ENCODE assay signal across 28 cellular contexts in the genomic region with DNA sequence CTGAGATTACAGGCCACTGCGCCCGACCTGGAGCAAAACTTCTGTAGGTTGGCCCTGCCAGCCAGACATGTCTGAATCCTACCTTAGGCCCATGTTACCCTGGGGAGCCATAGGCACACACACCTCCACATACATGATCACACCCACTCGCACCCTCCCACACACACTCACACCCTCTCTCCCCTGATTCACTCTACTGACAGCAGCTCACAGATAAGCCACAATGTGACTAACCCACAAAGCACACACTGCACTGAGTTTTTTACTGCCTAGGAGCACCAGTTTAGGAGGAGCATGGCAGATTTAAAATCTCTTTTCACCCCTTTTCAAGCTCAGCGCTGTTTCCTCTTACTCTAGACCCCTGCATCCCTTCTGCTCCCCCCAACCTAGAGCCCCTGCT. TPM values are rescaled to one million over a fixed set of nuclear protein-coding genes. Genes with fewer than 3 reads are reported as not detected.
DNase-seq lines count a peak whose midpoint lies in the region; ATAC-seq, FAIRE-seq and TF ChIP-seq lines count a peak whose summit lies in the region.
"Had no signal": no experiment of that assay in that cellular context is flagged by ENCODE, and none has a peak within 500 bp of the region (broad histone marks: within the 10 kb centered on the region; RNA-seq: fewer than 3 reads in every experiment).

No MANE protein-coding gene starts in this region.

- DNase-seq in left cardiac atrium (no peak), cardiac septum (ENCODE audit: low spot score) (no peak), bronchial epithelial cell (ENCODE audit: low read depth) (peak; percentile 58), hepatocyte (ENCODE audit: low spot score) (no peak), D721Med (ENCODE audit: insufficient read length, low spot score) (no peak), NCI-H1436 (lab: John Stamatoyannopoulos, UW) (no peak), AG08396 (ENCODE audit: low spot score) (no peak)
- DNase-seq: activated CD4-positive, alpha-beta T cell treated with anti-CD3 and anti-CD28 coated beads, Interleukin-2, amount 10 ng/mL, durations not matched to agents 7 days and 5 days; activated effector memory CD4-positive, alpha-beta T cell treated with anti-CD3 and anti-CD28 coated beads, Interleukin-2, amount 50 U/mL, for 16 hours; activated T-cell treated with anti-CD3 and anti-CD28 coated beads, Interleukin-2, amount 50 U/mL, for 1 hour; Calu3; DMS79 treated with DMSO at 0.1 percent for 48 hours; GOT3; left lung; mesenchymal stem cell; NCI-H2107; right cardiac atrium; stimulated activated CD4-positive, alpha-beta T cell treated with anti-CD3 and anti-CD28 coated beads, Interleukin-2, amount 100 ng/mL, for 24 hours; T-helper 9 cell had no signal

- WGBS in hepatocyte (ENCODE audit: low lambda C conversion rate, missing lambda C conversion rate), result 79% methylated on average over 4 of the region's 4 CpGs

- H3K4me3 ChIP-seq in bronchial epithelial cell (ENCODE audit: low read depth, low read length) (no peak overlapping the region), hepatocyte (no peak overlapping the region)
- H3K4me3 ChIP-seq: left lung, SJSA1, thoracic aorta had no signal

- no peaks in the 10 kb centered on the region for H3K9me2 ChIP-seq in hepatocyte (replicated peaks; ENCODE audit: insufficient read depth)

- H3K27me3 ChIP-seq in bronchial epithelial cell (ENCODE audit: control insufficient read depth, insufficient read depth, low read length) (no peaks in the 10 kb centered on the region), hepatocyte (no peaks in the 10 kb centered on the region)
- H3K27me3 ChIP-seq: left lung, SJSA1 had no signal

- FAIRE-seq in bronchial epithelial cell (lab: Jason Lieb, UNC) (no peak), D721Med (lab: Jason Lieb, UNC) (no peak)
- FAIRE-seq: urothelium cell line had no signal

- ATAC-seq in left cardiac atrium (peak; percentile 21 to 88), HG02759 (IDR thresholded peaks at IDR 0.05; ENCODE audit: unreplicated experiment) (no peak)
- ATAC-seq: left lung, right cardiac atrium, WTC11 had no signal

- H3K27ac ChIP-seq in hepatocyte, result peak overlapping the region; percentile 53
- H3K27ac ChIP-seq: left lung, SJSA1, thoracic aorta had no signal

- H3K9me3 ChIP-seq in hepatocyte (ENCODE audit: low read depth), result no peaks in the 10 kb centered on the region
- H3K9me3 ChIP-seq: left lung, SJSA1, thoracic aorta had no signal

- intact Hi-C loops in left cardiac atrium (cut with DNase I) (no loop called here), cardiac septum (cut with DNase I) (no loop called here)

- no peaks in the 10 kb centered on the region for H3K79me2 ChIP-seq in hepatocyte

- peaks cover 7% of the 10 kb centered on the region for H3K4me1 ChIP-seq in hepatocyte (ENCODE audit: insufficient read depth)
- H3K4me1 ChIP-seq: SJSA1 had no signal

- H3K36me3 ChIP-seq in bronchial epithelial cell (ENCODE audit: control insufficient read depth, insufficient read depth, low read length) (no peaks in the 10 kb centered on the region), hepatocyte (replicated peaks; ENCODE audit: insufficient read depth, low read depth) (no peaks in the 10 kb centered on the region)
- H3K36me3 ChIP-seq: left lung, SJSA1, thoracic aorta had no signal

- TF ChIP-seq CTCF in bronchial epithelial cell (IDR thresholded peaks at IDR 0.05; ENCODE audit: insufficient read depth, low read length, severe bottlenecking) (no peak), hepatocyte (IDR thresholded peaks at IDR 0.05; ENCODE audit: poor library complexity) (no peak), D721Med (IDR thresholded peaks at IDR 0.05; ENCODE audit: insufficient read depth, missing control alignments) (no peak)

- no peak overlapping the region for H3K4me2 ChIP-seq in hepatocyte

- H4K20me1 ChIP-seq in hepatocyte (ENCODE audit: insufficient read depth, poor library complexity, severe bottlenecking), result no peaks in the 10 kb centered on the region

- no peak overlapping the region for H2AFZ ChIP-seq in hepatocyte

RNA-seq across cellular contexts. Expression of a gene that starts 41.7 kb away (rescaled TPM):
- total RNA-seq in left cardiac atrium (10 to 100 TPM; 11.0 to 13.9 TPM), cardiac septum (16.3 TPM), bronchial epithelial cell (29.0 and 36.4 TPM in 2 replicates), hepatocyte (84.7 and 87.2 TPM in 2 replicates)
- 23.1 and 31.3 TPM in 2 replicates for polyA plus RNA-seq in hepatocyte

RNA-seq across cellular contexts. Expression of a gene that starts 45.3 kb away (rescaled TPM):
- total RNA-seq in left cardiac atrium, result not detected
- not detected for total RNA-seq in cardiac septum
- not detected in 2 replicates for total RNA-seq in bronchial epithelial cell
- total RNA-seq in hepatocyte, result not detected in 2 replicates
- not detected in 2 replicates for polyA plus RNA-seq in hepatocyte
- total RNA-seq: A172; activated CD4-positive, alpha-beta T cell treated with anti-CD3 and anti-CD28 coated beads, Interleukin-2, amount 10 ng/mL, durations not matched to agents 7 days and 5 days; activated CD8-positive, alpha-beta memory T cell treated with anti-CD3 and anti-CD28 coated beads for 36 hours; Calu3; left lung; LHCN-M2; RPMI7951; SJSA1 had no signal
